8 cellular contexts compared by ENCODE assay signal in the genomic region with DNA sequence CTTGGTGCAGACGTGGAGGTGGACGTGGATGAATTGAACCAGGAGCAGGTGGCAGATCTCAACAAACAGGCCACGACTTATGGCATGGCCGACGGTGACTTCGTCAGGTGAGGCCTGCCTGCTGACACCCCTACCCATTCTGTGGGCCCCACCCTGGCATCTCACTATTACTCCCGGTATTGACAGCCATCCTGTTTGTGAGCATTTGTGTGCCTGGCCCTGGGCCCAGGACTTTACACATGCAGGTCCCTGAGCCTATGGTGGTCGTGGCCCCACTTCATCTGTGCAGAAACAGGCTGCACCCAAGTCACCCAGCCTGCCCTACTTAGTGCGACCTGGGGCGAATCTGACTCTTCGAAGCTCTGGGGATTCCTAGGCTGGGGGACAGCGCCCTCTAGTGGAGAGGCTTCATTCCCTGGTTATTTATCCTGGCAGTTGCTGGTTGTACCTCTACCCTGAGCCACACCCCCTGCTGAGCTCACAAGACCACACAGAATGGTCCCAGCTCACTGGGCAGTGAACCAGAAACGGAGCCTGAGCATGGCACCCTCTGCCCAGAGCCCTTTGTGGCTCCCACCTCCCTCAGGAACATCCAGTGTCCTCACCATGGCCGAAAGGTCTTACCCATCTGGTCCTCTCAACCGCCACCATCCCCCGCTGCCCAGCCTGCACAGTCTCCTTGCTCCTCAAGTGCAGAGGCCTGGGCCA. TPM values are rescaled to one million over a fixed set of nuclear protein-coding genes. Genes with fewer than 3 reads are reported as not detected.
DNase-seq lines count a peak whose midpoint lies in the region; ATAC-seq and TF ChIP-seq lines count a peak whose summit lies in the region.

No MANE protein-coding gene starts in this region.

- ATAC-seq in activated CD8-positive, alpha-beta T cell treated with anti-CD3 and anti-CD28 coated beads, Interleukin-2, amount 10 ng/mL, durations not matched to agents 7 days and 5 days: peak; percentile 88
- ATAC-seq in HG02840 (IDR thresholded peaks at IDR 0.05; ENCODE audit: low FRiP score, unreplicated experiment): no peak

- no peak overlapping the region; the same call in 1 of the 2 replicates for H3K27ac Mint-ChIP-seq in HFFc6
- no peak overlapping the region for H3K27ac Mint-ChIP-seq in activated CD8-positive, alpha-beta T cell treated with anti-CD3 and anti-CD28 coated beads, Interleukin-2, amount 10 ng/mL, durations not matched to agents 7 days and 5 days

- POLR2A ChIA-PET in activated CD8-positive, alpha-beta T cell treated with anti-CD3 and anti-CD28 coated beads, Interleukin-2, amount 10 ng/mL, durations not matched to agents 7 days and 5 days (lab: Charles Lee): interaction anchor here (1.4 kb wide), 1 partner anchor 12 kb away, joined by 5 read pairs; no protein-coding TSS in a partner anchor

- no peak overlapping the region for H3K4me3 Mint-ChIP-seq in HFFc6
- no peak overlapping the region for H3K4me3 Mint-ChIP-seq in activated CD8-positive, alpha-beta T cell treated with anti-CD3 and anti-CD28 coated beads, Interleukin-2, amount 10 ng/mL, durations not matched to agents 7 days and 5 days

- peaks cover 21% of the 10 kb centered on the region for H3K4me1 Mint-ChIP-seq in HFFc6 (ENCODE audit: low read depth)
- no peaks in the 10 kb centered on the region for H3K4me1 Mint-ChIP-seq in activated CD8-positive, alpha-beta T cell treated with anti-CD3 and anti-CD28 coated beads, Interleukin-2, amount 10 ng/mL, durations not matched to agents 7 days and 5 days (ENCODE audit: low read depth)

- no peaks in the 10 kb centered on the region for H3K9me3 Mint-ChIP-seq in HFFc6
- H3K9me3 Mint-ChIP-seq in activated CD8-positive, alpha-beta T cell treated with anti-CD3 and anti-CD28 coated beads, Interleukin-2, amount 10 ng/mL, durations not matched to agents 7 days and 5 days (ENCODE audit: insufficient read depth): no peaks in the 10 kb centered on the region

- peaks cover 32% of the 10 kb centered on the region for H3K36me3 Mint-ChIP-seq in HFFc6 (ENCODE audit: low read depth)
- H3K36me3 Mint-ChIP-seq in activated CD8-positive, alpha-beta T cell treated with anti-CD3 and anti-CD28 coated beads, Interleukin-2, amount 10 ng/mL, durations not matched to agents 7 days and 5 days (ENCODE audit: low read depth): peaks cover 48% of the 10 kb centered on the region

- TF ChIP-seq CTCF in HFFc6 (IDR thresholded peaks at IDR 0.05): peak; percentile 96

- CTCF ChIA-PET in activated CD8-positive, alpha-beta T cell treated with anti-CD3 and anti-CD28 coated beads, Interleukin-2, amount 10 ng/mL, durations not matched to agents 7 days and 5 days (lab: Charles Lee): interaction anchor here (0.6 to 4.9 kb wide), 38 partner anchors 9 to 868 kb away, joined by 3 to 24 read pairs (median 4); a partner anchor contains a TSS

- no peaks in the 10 kb centered on the region; the same call in none of the 2 replicates for H3K27me3 Mint-ChIP-seq in HFFc6 (ENCODE audit: insufficient read depth)
- H3K27me3 Mint-ChIP-seq in activated CD8-positive, alpha-beta T cell treated with anti-CD3 and anti-CD28 coated beads, Interleukin-2, amount 10 ng/mL, durations not matched to agents 7 days and 5 days (ENCODE audit: low read depth): no peaks in the 10 kb centered on the region

- DNase-seq in COLO668 (lab: John Stamatoyannopoulos, UW; ENCODE audit: unreplicated experiment): peak; percentile 82
- DNase-seq in HFFc6: peak; percentile 57
- peak; percentile 42 for DNase-seq in NCI-H774 (lab: John Stamatoyannopoulos, UW)
- DNase-seq in activated CD8-positive, alpha-beta T cell treated with anti-CD3 and anti-CD28 coated beads, Interleukin-2, amount 10 ng/mL, durations not matched to agents 7 days and 5 days: peak; percentile 90
- DNase-seq in ecto neural progenitor cell (ENCODE audit: low spot score): peak; percentile 91
- peak; percentile 90 for DNase-seq in medulla oblongata (ENCODE audit: extremely low spot score)
- peak; percentile 48 to 70 for DNase-seq in stimulated activated CD8-positive, alpha-beta memory T cell treated with anti-CD3 and anti-CD28 coated beads, Interleukin-15, amount 100 ng/mL, for 4 hours (ENCODE audit: low read depth in 2 of 2)

RNA-seq across cellular contexts. Expression of a gene that starts 16.9 kb away (rescaled TPM):
- total RNA-seq in HFFc6 (2021; fragmentation: NEBNext Ultra II Directional; extraction: Animal tissue kit (Norgen Biotek cat#: 25700)): under 1 TPM; 0.57 to 0.87 (median 0.65) TPM
- 1 to 10 TPM; 6.2 to 6.3 TPM for total RNA-seq in activated CD8-positive, alpha-beta T cell treated with anti-CD3 and anti-CD28 coated beads, Interleukin-2, amount 10 ng/mL, durations not matched to agents 7 days and 5 days

RNA-seq across cellular contexts. Expression of a gene that starts 19.6 kb away (rescaled TPM):
- total RNA-seq in HFFc6 (2021; fragmentation: NEBNext Ultra II Directional; extraction: Animal tissue kit (Norgen Biotek cat#: 25700)): 10 to 100 TPM; 34.3 to 43.4 (median 39.0) TPM
- total RNA-seq in activated CD8-positive, alpha-beta T cell treated with anti-CD3 and anti-CD28 coated beads, Interleukin-2, amount 10 ng/mL, durations not matched to agents 7 days and 5 days: 10 to 100 TPM; 30.2 to 31.7 TPM

RNA-seq across cellular contexts. Expression of a gene that starts 20.6 kb away (rescaled TPM):
- total RNA-seq in HFFc6 (2021; fragmentation: NEBNext Ultra II Directional; extraction: Animal tissue kit (Norgen Biotek cat#: 25700)): 10 to 100 TPM; 29.9 to 42.9 (median 37.3) TPM
- total RNA-seq in activated CD8-positive, alpha-beta T cell treated with anti-CD3 and anti-CD28 coated beads, Interleukin-2, amount 10 ng/mL, durations not matched to agents 7 days and 5 days: 10 to 100 TPM; 82.5 to 94.5 TPM

RNA-seq across cellular contexts. Expression of a gene that starts 33.6 kb away (rescaled TPM):
- 10 to 100 TPM; 20.4 to 27.4 (median 21.6) TPM for total RNA-seq in HFFc6 (2021; fragmentation: NEBNext Ultra II Directional; extraction: Animal tissue kit (Norgen Biotek cat#: 25700))
- 10 to 100 TPM; 28.3 to 29.2 TPM for total RNA-seq in activated CD8-positive, alpha-beta T cell treated with anti-CD3 and anti-CD28 coated beads, Interleukin-2, amount 10 ng/mL, durations not matched to agents 7 days and 5 days

RNA-seq across cellular contexts. Expression of a gene that starts 58.1 kb away (rescaled TPM):
- 10 to 100 TPM in 2 of 6 experiments, 1 to 10 TPM in 4; 6.1 to 10.8 (median 9.4) TPM for total RNA-seq in HFFc6 (2021; fragmentation: NEBNext Ultra II Directional; extraction: Animal tissue kit (Norgen Biotek cat#: 25700))
- 10 to 100 TPM in 1 of 2 experiments, 1 to 10 TPM in 1; 8.7 to 10.2 TPM for total RNA-seq in activated CD8-positive, alpha-beta T cell treated with anti-CD3 and anti-CD28 coated beads, Interleukin-2, amount 10 ng/mL, durations not matched to agents 7 days and 5 days
